ENCODE assay signal across 9 cellular contexts in the genomic region with DNA sequence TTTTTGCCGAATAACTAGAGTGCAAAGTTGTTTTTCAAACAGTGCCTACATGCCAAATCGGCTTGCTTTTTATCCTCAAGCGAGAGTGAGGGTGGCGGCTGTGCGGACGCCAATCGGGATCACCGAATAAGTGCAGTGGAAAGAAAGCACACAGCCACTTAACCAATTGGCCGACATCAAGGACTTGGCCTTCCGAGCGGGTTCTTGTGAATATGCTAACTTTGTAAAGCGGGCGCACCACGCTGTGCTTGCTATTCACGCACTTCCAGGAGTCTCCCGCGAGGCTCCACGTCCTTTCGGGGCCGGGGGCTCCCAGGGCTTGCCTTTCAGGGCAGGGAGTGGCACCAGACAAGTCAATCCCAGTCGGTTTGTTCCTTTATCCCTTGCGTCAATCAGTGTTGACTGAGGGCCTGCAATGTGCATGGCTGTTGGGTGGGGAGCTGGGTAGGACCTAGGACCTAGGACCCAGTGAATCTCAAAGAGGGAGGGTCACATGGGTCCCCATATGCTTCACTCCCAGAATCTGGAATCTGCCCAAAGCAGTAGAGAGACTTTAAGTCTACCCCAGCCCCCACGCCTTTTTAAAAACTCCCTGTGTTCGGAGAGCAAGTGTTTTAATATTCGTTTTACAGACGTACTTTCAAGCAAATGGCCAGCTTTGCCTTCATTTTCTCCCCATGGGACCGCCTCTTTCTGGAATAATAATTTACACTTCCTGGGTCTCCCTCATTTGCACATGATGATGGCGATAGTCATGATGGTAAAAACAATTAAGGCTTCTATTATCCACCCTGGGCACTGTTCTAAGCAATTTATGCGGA. TPM values are rescaled to one million over a fixed set of nuclear protein-coding genes. Genes with fewer than 3 reads are reported as not detected.
DNase-seq lines count a peak whose midpoint lies in the region; ATAC-seq and TF ChIP-seq lines count a peak whose summit lies in the region.
"Had no signal": no experiment of that assay in that cellular context is flagged by ENCODE, and none has a peak within 500 bp of the region (broad histone marks: within the 10 kb centered on the region; RNA-seq: fewer than 3 reads in every experiment).

No MANE protein-coding gene starts in this region.

- no peaks in the 10 kb centered on the region for H3K9me3 ChIP-seq in CD4-positive, alpha-beta T cell (ENCODE audit: control insufficient read depth, low read length)
- no peaks in the 10 kb centered on the region for H3K9me3 ChIP-seq in effector memory CD4-positive, alpha-beta T cell (ENCODE audit: control insufficient read depth, low read length)
- H3K9me3 ChIP-seq in mesodermal cell (ENCODE audit: control insufficient read depth, low read length) = no peaks in the 10 kb centered on the region
- H3K9me3 ChIP-seq in vagina = no peaks in the 10 kb centered on the region

- no peaks in the 10 kb centered on the region for H3K9me3 Mint-ChIP-seq in CD4-positive, alpha-beta T cell

- H3K27ac Mint-ChIP-seq in CD4-positive, alpha-beta T cell = peak overlapping the region; percentile 94

- peak overlapping the region; percentile 95 for H3K4me3 Mint-ChIP-seq in CD4-positive, alpha-beta T cell

- DNase-seq in CD4-positive, alpha-beta T cell = no peak
- DNase-seq in LNCaP clone FGC (ENCODE audit: low read depth) (no peak), vagina (ENCODE audit: extremely low spot score in 2 of 2) (no peak), NK-92 (lab: John Stamatoyannopoulos, UW; ENCODE audit: unreplicated experiment) (no peak)
- no peak for DNase-seq in effector memory CD4-positive, alpha-beta T cell

- WGBS in mesodermal cell (ENCODE audit: insufficient coverage in 2 of 2), 2 experiments = 15% methylated on average over 25 to 27 of the region's 29 CpGs

- H3K36me3 Mint-ChIP-seq in CD4-positive, alpha-beta T cell (ENCODE audit: low read depth) = peaks cover 20% of the 10 kb centered on the region

- CTCF ChIA-PET in CD4-positive, alpha-beta T cell (lab: Charles Lee) = interaction anchor here (1.0 to 2.6 kb wide), 3 partner anchors 12 to 182 kb away, joined by 3 to 12 read pairs (median 4); partner anchors contain the start of gene ANKRD31

- peak overlapping the region; percentile 89 for H3K27ac ChIP-seq in CD4-positive, alpha-beta T cell (ENCODE audit: low read depth, low read length)
- H3K27ac ChIP-seq in effector memory CD4-positive, alpha-beta T cell (ENCODE audit: insufficient read depth, low read length, poor library complexity, severe bottlenecking) = peak overlapping the region; percentile 86
- H3K27ac ChIP-seq in mesodermal cell (ENCODE audit: low read depth, low read length, severe bottlenecking) = peak overlapping the region; percentile 87
- H3K27ac ChIP-seq in vagina = peak overlapping the region; percentile 97

- no peaks in the 10 kb centered on the region for H3K27me3 Mint-ChIP-seq in CD4-positive, alpha-beta T cell

- no peaks in the 10 kb centered on the region for H3K27me3 ChIP-seq in CD4-positive, alpha-beta T cell (ENCODE audit: control insufficient read depth, insufficient read depth, low read length)
- H3K27me3 ChIP-seq in effector memory CD4-positive, alpha-beta T cell (replicated peaks; ENCODE audit: control insufficient read depth, insufficient read depth, low read length, poor library complexity, severe bottlenecking) = no peaks in the 10 kb centered on the region
- H3K27me3 ChIP-seq in vagina = no peaks in the 10 kb centered on the region

- no peak for ATAC-seq in CD4-positive, alpha-beta T cell (ENCODE audit: poor library complexity)
- no peak for ATAC-seq in GM18867 (IDR thresholded peaks at IDR 0.05; ENCODE audit: unreplicated experiment)
- no peak for ATAC-seq in HG02840 (IDR thresholded peaks at IDR 0.05; ENCODE audit: low FRiP score, unreplicated experiment)

- H3K4me1 ChIP-seq in effector memory CD4-positive, alpha-beta T cell (ENCODE audit: control insufficient read depth, insufficient read depth, low read length, poor library complexity, severe bottlenecking) = peaks cover 56% of the 10 kb centered on the region
- H3K4me1 ChIP-seq in mesodermal cell (ENCODE audit: control insufficient read depth, insufficient read depth, low read length, poor library complexity, severe bottlenecking) (peaks cover 47% of the 10 kb centered on the region), vagina (peaks cover 38% of the 10 kb centered on the region)

- H3K4me3 ChIP-seq in LNCaP clone FGC (ENCODE audit: low read depth, low read length) (peak overlapping the region; percentile 55), mesodermal cell (ENCODE audit: extremely low read depth, insufficient read depth, low read length, poor library complexity, severe bottlenecking) (peak overlapping the region; percentile 73), vagina (peak overlapping the region; percentile 84 to 90)
- H3K4me3 ChIP-seq in effector memory CD4-positive, alpha-beta T cell (ENCODE audit: insufficient read depth, low read depth, low read length, poor library complexity, severe bottlenecking) = peak overlapping the region; percentile 80

- intact Hi-C loops in CD4-positive, alpha-beta T cell (cut with DNase I, micrococcal nuclease) = loop anchor here (5.0 to 10.0 kb wide), 5 partner anchors 33 to 290 kb away; partner anchors contain the start of genes GFM2 (in 1 of the 2) and NSA2 (in 1 of the 2)
- intact Hi-C loops in vagina (cut with DNase I) = no loop called here

- no peaks in the 10 kb centered on the region for H3K36me3 ChIP-seq in effector memory CD4-positive, alpha-beta T cell (ENCODE audit: control insufficient read depth, insufficient read depth, low read length)
- H3K36me3 ChIP-seq in mesodermal cell (ENCODE audit: control insufficient read depth, insufficient read depth, low read length) (no peaks in the 10 kb centered on the region), vagina (no peaks in the 10 kb centered on the region)

- POLR2A ChIA-PET in CD4-positive, alpha-beta T cell (lab: Charles Lee) = interaction anchor here (0.5 to 11.6 kb wide), 23 partner anchors 10 to 287 kb away, joined by 3 to 182 read pairs (median 5); partner anchors contain the start of genes ANKRD31, GFM2, HMGCR and NSA2

- H3K4me1 Mint-ChIP-seq in CD4-positive, alpha-beta T cell (ENCODE audit: low read depth) = peaks cover 85% of the 10 kb centered on the region

- no peak for TF ChIP-seq CTCF in CD4-positive, alpha-beta T cell (IDR thresholded peaks at IDR 0.05)
- TF ChIP-seq CTCF in LNCaP clone FGC (IDR thresholded peaks at IDR 0.05; ENCODE audit: control insufficient read depth, extremely low read depth, insufficient read depth) (no peak), vagina (IDR thresholded peaks at IDR 0.05) (no peak)

- no peak for TF ChIP-seq POLR2A in vagina (IDR thresholded peaks at IDR 0.05)

RNA-seq across cellular contexts. Expression of gene GCNT4, which starts 2.0 kb away (rescaled TPM):
- 1 to 10 TPM; 7.2 to 7.4 TPM for total RNA-seq in CD4-positive, alpha-beta T cell
- polyA plus RNA-seq in mesodermal cell (2013, experiment 1 of 2) = 2.9 TPM
- polyA plus RNA-seq in mesodermal cell (2013, experiment 2 of 2) = 2.3 TPM
- total RNA-seq in vagina = 2.5 TPM
- total RNA-seq: K562 had no signal
